ENCODE assay signal across 21 cellular contexts in genomic region chr11:125105921-125106320, GRCh38. TPM values are rescaled to one million over a fixed set of nuclear protein-coding genes. Genes with fewer than 3 reads are reported as not detected.
"Had no signal": no experiment of that assay in that cellular context is flagged by ENCODE, and none has a peak within 500 bp of the region (broad histone marks: within the 10 kb centered on the region; RNA-seq: fewer than 3 reads in every experiment).

No MANE protein-coding gene starts in this region.

- H3K27ac Mint-ChIP-seq: activated naive CD8-positive, alpha-beta T cell; activated T-helper 1 cell treated with anti-CD3 and anti-CD28 coated beads, Interleukin-12 subunit alpha, Interleukin-12 subunit beta, Interleukin-2, Interleukin-4 antibody, amounts not matched to agents 30 ng/mL and 10 ng/mL and 1 ng/mL, durations not matched to agents 14 hours and 24 hours and 36 hours; memory B cell; naive B cell; type B pancreatic cell had no signal

- H3K27me3 ChIP-seq: body of pancreas, dorsolateral prefrontal cortex, gastrocnemius medialis, heart right ventricle, right atrium auricular region, testis had no signal

- H3K27ac ChIP-seq: body of pancreas, dorsolateral prefrontal cortex, epithelial cell of prostate, gastrocnemius medialis, heart right ventricle, prostate gland, right atrium auricular region, testis had no signal

- H3K9me3 ChIP-seq: body of pancreas, gastrocnemius medialis, heart right ventricle, mucosa of descending colon, prostate gland, right atrium auricular region, testis had no signal

- ATAC-seq: body of pancreas, heart right ventricle, mucosa of descending colon had no signal

- H3K4me1 ChIP-seq: testis had no signal

- H3K36me3 ChIP-seq: prostate gland had no signal

- H3K4me3 Mint-ChIP-seq: activated naive CD8-positive, alpha-beta T cell; activated T-helper 1 cell treated with anti-CD3 and anti-CD28 coated beads, Interleukin-12 subunit alpha, Interleukin-12 subunit beta, Interleukin-2, Interleukin-4 antibody, amounts not matched to agents 30 ng/mL and 10 ng/mL and 1 ng/mL, durations not matched to agents 14 hours and 24 hours and 36 hours; memory B cell; type B pancreatic cell had no signal

- H3K9me3 Mint-ChIP-seq: activated T-helper 1 cell treated with anti-CD3 and anti-CD28 coated beads, Interleukin-12 subunit alpha, Interleukin-12 subunit beta, Interleukin-2, Interleukin-4 antibody, amounts not matched to agents 30 ng/mL and 10 ng/mL and 1 ng/mL, durations not matched to agents 14 hours and 24 hours and 36 hours; memory B cell; naive B cell had no signal

- H3K4me3 ChIP-seq: body of pancreas, dorsolateral prefrontal cortex, gastrocnemius medialis, heart right ventricle, mucosa of descending colon, prostate gland, right atrium auricular region, testis had no signal

- DNase-seq: activated CD4-positive, alpha-beta T cell treated with anti-CD3 and anti-CD28 coated beads, Interleukin-2, amount 50 U/mL, for 4 hours; activated gamma-delta T cell treated with Interleukin-2 at 50 U/mL for 16 hours; body of pancreas; caudate nucleus; dorsolateral prefrontal cortex; gastrocnemius medialis; heart right ventricle; mucosa of descending colon; naive B cell; testis had no signal

- FAIRE-seq: colon, TTC549 had no signal

- H3K27me3 Mint-ChIP-seq: activated naive CD8-positive, alpha-beta T cell; memory B cell; naive B cell; type B pancreatic cell had no signal

RNA-seq across cellular contexts. Expression of gene PKNOX2, which starts 58.6 kb away (rescaled TPM):
- total RNA-seq: activated CD8-positive, alpha-beta memory T cell treated with anti-CD3 and anti-CD28 coated beads for 36 hours; activated T-helper 1 cell treated with anti-CD3 and anti-CD28 coated beads, Interleukin-12 subunit alpha, Interleukin-12 subunit beta, Interleukin-2, Interleukin-4 antibody, amounts not matched to agents 30 ng/mL and 10 ng/mL and 1 ng/mL, durations not matched to agents 14 hours and 24 hours and 36 hours; T-helper 2 cell treated with Interferon-gamma antibody and Interleukin-4, amounts not matched to agents 100 ng/mL and 5 ng/mL, for 36 hours had no signal
